In genomic region chr12:107748472-107748871, GRCh38 we compare ENCODE assay signal across 19 cellular contexts. TPM values are rescaled to one million over a fixed set of nuclear protein-coding genes. Genes with fewer than 3 reads are reported as not detected.
DNase-seq lines count a peak whose midpoint lies in the region; ATAC-seq, FAIRE-seq and TF ChIP-seq lines count a peak whose summit lies in the region.
"Had no signal": no experiment of that assay in that cellular context is flagged by ENCODE, and none has a peak within 500 bp of the region (broad histone marks: within the 10 kb centered on the region; RNA-seq: fewer than 3 reads in every experiment).

No MANE protein-coding gene starts in this region.

- no peak overlapping the region for H3K27ac Mint-ChIP-seq in activated T-helper 17 cell treated with anti-CD3 and anti-CD28 coated beads, Interleukin-2, amount 50 U/mL, for 72 hours
- H3K27ac Mint-ChIP-seq: activated T-cell treated with anti-CD3 and anti-CD28 coated beads, Interleukin-2, amount 50 U/mL, for 24 hours; brain; neural progenitor cell had no signal

- no peak for FAIRE-seq in frontal cortex (lab: Jason Lieb, UNC)

- in situ Hi-C loops in ACHN (cut with HindIII; ENCODE audit: low pct_ligation_motif_present, low pct_unique_long_range_greater_than_20kb, low sequenced_read_pairs) = no loop called here

- TF ChIP-seq CTCF in HFF-Myc (IDR thresholded peaks at IDR 0.05; ENCODE audit: low read depth, low read length, missing control alignments) = no peak
- no peak for TF ChIP-seq CTCF in foreskin fibroblast (IDR thresholded peaks at IDR 0.05; ENCODE audit: low read depth, low read length)

- no peak overlapping the region for H3K4me3 ChIP-seq in HFF-Myc (replicated peaks; ENCODE audit: low read depth, low read length)
- peak overlapping the region in 1 of 2 donors; percentile 12 for H3K4me3 ChIP-seq in foreskin fibroblast (ENCODE audit: low read depth in 1 of 2, low read length in 2 of 2)
- H3K4me3 ChIP-seq: BLaER1, neural progenitor cell had no signal

- no peak overlapping the region for H3K4me3 Mint-ChIP-seq in activated T-helper 17 cell treated with anti-CD3 and anti-CD28 coated beads, Interleukin-2, amount 50 U/mL, for 72 hours
- H3K4me3 Mint-ChIP-seq: activated T-cell treated with anti-CD3 and anti-CD28 coated beads, Interleukin-2, amount 50 U/mL, for 24 hours; brain; neural progenitor cell had no signal

- peaks cover 9% of the 10 kb centered on the region for H3K4me1 Mint-ChIP-seq in activated T-helper 17 cell treated with anti-CD3 and anti-CD28 coated beads, Interleukin-2, amount 50 U/mL, for 72 hours
- H3K4me1 Mint-ChIP-seq: brain, neural progenitor cell had no signal

- no peaks in the 10 kb centered on the region for H3K9me3 Mint-ChIP-seq in activated T-helper 17 cell treated with anti-CD3 and anti-CD28 coated beads, Interleukin-2, amount 50 U/mL, for 72 hours
- H3K9me3 Mint-ChIP-seq: activated T-cell treated with anti-CD3 and anti-CD28 coated beads, Interleukin-2, amount 50 U/mL, for 24 hours; brain; neural progenitor cell had no signal

- no peaks in the 10 kb centered on the region for H3K27me3 Mint-ChIP-seq in activated T-helper 17 cell treated with anti-CD3 and anti-CD28 coated beads, Interleukin-2, amount 50 U/mL, for 72 hours
- H3K27me3 Mint-ChIP-seq: activated T-cell treated with anti-CD3 and anti-CD28 coated beads, Interleukin-2, amount 50 U/mL, for 24 hours; brain had no signal

- peak; percentile 37 for DNase-seq in ACHN
- DNase-seq in HFF-Myc (ENCODE audit: extremely low read depth, low read depth) = peak; percentile 45
- peak; percentile 65 to 81 for DNase-seq in foreskin fibroblast
- DNase-seq in HuH-7 (ENCODE audit: low spot score) = no peak
- DNase-seq in frontal cortex (ENCODE audit: low spot score in 2 of 2) = no peak
- DNase-seq: activated T-cell treated with anti-CD3 and anti-CD28 coated beads, Interleukin-2, amount 50 U/mL, for 24 hours; left colon; NCI-H526; stimulated activated CD4-positive, alpha-beta T cell treated with anti-CD3 and anti-CD28 coated beads, Interleukin-12 subunit alpha, Interleukin-12 subunit beta, amount 100 ng/mL, for 4 hours had no signal

- H3K36me3 Mint-ChIP-seq in activated T-helper 17 cell treated with anti-CD3 and anti-CD28 coated beads, Interleukin-2, amount 50 U/mL, for 72 hours (ENCODE audit: low read depth) = peaks cover 36% of the 10 kb centered on the region

- ATAC-seq in activated T-helper 17 cell treated with anti-CD3 and anti-CD28 coated beads, Interleukin-2, amount 50 U/mL, for 72 hours (replicated peaks) = peak; percentile 59
- no peak for ATAC-seq in HG02852 (IDR thresholded peaks at IDR 0.05; ENCODE audit: unreplicated experiment)
- ATAC-seq in GM21526 (IDR thresholded peaks at IDR 0.05; ENCODE audit: low FRiP score, unreplicated experiment) = no peak
- ATAC-seq: left colon had no signal

RNA-seq across cellular contexts. Expression of gene PRDM4, which starts 12.5 kb away (rescaled TPM):
- 10 to 100 TPM; 28.1 to 32.6 TPM for total RNA-seq in activated T-helper 17 cell treated with anti-CD3 and anti-CD28 coated beads, Interleukin-2, amount 50 U/mL, for 72 hours
- 21.2 TPM for total RNA-seq in frontal cortex

RNA-seq across cellular contexts. Expression of gene ASCL4, which starts 26.0 kb away (rescaled TPM):
- total RNA-seq in activated T-helper 17 cell treated with anti-CD3 and anti-CD28 coated beads, Interleukin-2, amount 50 U/mL, for 72 hours = not detected
- not detected for total RNA-seq in frontal cortex
- total RNA-seq: esophagus mucosa, G401, left colon, SK-MEL-5, urinary bladder had no signal

Comparison
In these comparisons a context has a peak if more than half of its experiments do, and no peak if none do; other contexts are left out.
1. DNase-seq: peak in ACHN (single experiment), HFF-Myc (single experiment) and foreskin fibroblast (2 of 2); none in HuH-7 (single experiment) and frontal cortex (0 of 2).